Comparison of ENCODE assay signal across 12 cellular contexts in genomic region chr3:170220871-170221270, GRCh38. TPM values are rescaled to one million over a fixed set of nuclear protein-coding genes. Genes with fewer than 3 reads are reported as not detected.
DNase-seq lines count a peak whose midpoint lies in the region; ATAC-seq, FAIRE-seq and TF ChIP-seq lines count a peak whose summit lies in the region.
"Had no signal": no experiment of that assay in that cellular context is flagged by ENCODE, and none has a peak within 500 bp of the region (broad histone marks: within the 10 kb centered on the region; RNA-seq: fewer than 3 reads in every experiment).

No MANE protein-coding gene starts in this region.

- TF ChIP-seq CTCF in fibroblast of mammary gland (conservative IDR thresholded peaks at IDR 0.05; ENCODE audit: control insufficient read depth, insufficient read depth, low read depth, low read length) (no peak), progenitor cell of endocrine pancreas (IDR thresholded peaks at IDR 0.05; ENCODE audit: unreplicated experiment) (no peak)

- peak; percentile 3 for DNase-seq in stimulated activated CD4-positive, alpha-beta T cell treated with anti-CD3 and anti-CD28 coated beads, Interleukin-1b, Interleukin-23, amount 100 ng/mL, for 48 hours
- DNase-seq in stimulated activated CD4-positive, alpha-beta T cell treated with anti-CD3 and anti-CD28 coated beads, Interleukin-4, amount 100 ng/mL, for 1 hour: no peak
- DNase-seq in RPMI7951 (ENCODE audit: low read depth) (peak; percentile 53), fibroblast of mammary gland (ENCODE audit: low read depth) (peak; percentile 24), urothelium cell line (ENCODE audit: low spot score) (peak; percentile 3), H7 (no peak), progenitor cell of endocrine pancreas (ENCODE audit: low spot score, unreplicated experiment) (no peak)
- DNase-seq: dermis blood vessel endothelial cell, KG1, kidney, NCI-H187 treated with DMSO at 0.1 percent for 48 hours had no signal

- no peak overlapping the region for H3K4me3 ChIP-seq in fibroblast of mammary gland (ENCODE audit: control insufficient read depth, low read depth, low read length)
- no peak overlapping the region for H3K4me3 ChIP-seq in H7 (ENCODE audit: insufficient read depth, low read depth, low read length)

- FAIRE-seq in urothelium cell line (lab: Jason Lieb, UNC): no peak
- FAIRE-seq: kidney had no signal

- no peak for ATAC-seq in GM21381 (IDR thresholded peaks at IDR 0.05; ENCODE audit: unreplicated experiment)

- H3K4me1 Mint-ChIP-seq in progenitor cell of endocrine pancreas (ENCODE audit: low read depth): peaks cover 21% of the 10 kb centered on the region

- no peaks in the 10 kb centered on the region for H3K27me3 ChIP-seq in H7 (ENCODE audit: control insufficient read depth, insufficient read depth, low read length)

- H3K27me3 Mint-ChIP-seq in progenitor cell of endocrine pancreas: no peaks in the 10 kb centered on the region

- no peaks in the 10 kb centered on the region for H3K36me3 ChIP-seq in H7 (replicated peaks; ENCODE audit: control insufficient read depth, insufficient read depth, low read length)

- no peak overlapping the region for H3K27ac Mint-ChIP-seq in progenitor cell of endocrine pancreas

- no peak overlapping the region for H3K4me3 Mint-ChIP-seq in progenitor cell of endocrine pancreas (ENCODE audit: low read depth)

- H3K9me3 Mint-ChIP-seq in progenitor cell of endocrine pancreas (ENCODE audit: low read depth): peaks cover 4% of the 10 kb centered on the region

- no peaks in the 10 kb centered on the region for H3K36me3 Mint-ChIP-seq in progenitor cell of endocrine pancreas (ENCODE audit: insufficient read depth)

RNA-seq across cellular contexts. Expression of gene PRKCI, which starts 1.4 kb away (rescaled TPM):
- total RNA-seq in RPMI7951 (2014; rRNA removed; shearing (Covaris generic)): 26.9 and 36.2 TPM in 2 replicates
- 74.5 and 95.6 TPM in 2 replicates for total RNA-seq in H7 (2014; rRNA removed; shearing (Covaris generic))
- 61.4 and 67.6 TPM in 2 replicates for total RNA-seq in progenitor cell of endocrine pancreas

RNA-seq across cellular contexts. Expression of gene PHC3, which starts 39.3 kb away (rescaled TPM):
- 19.2 and 43.9 TPM in 2 replicates for total RNA-seq in RPMI7951 (2014; rRNA removed; shearing (Covaris generic))
- 8.2 and 10.2 TPM in 2 replicates for total RNA-seq in H7 (2014; rRNA removed; shearing (Covaris generic))
- 57.5 and 71.8 TPM in 2 replicates for total RNA-seq in progenitor cell of endocrine pancreas

Comparison
In these comparisons a context has a peak if more than half of its experiments do, and no peak if none do; other contexts are left out.
1. DNase-seq: peak in stimulated activated CD4-positive, alpha-beta T cell treated with anti-CD3 and anti-CD28 coated beads, Interleukin-1b, Interleukin-23, amount 100 ng/mL, for 48 hours (single experiment), RPMI7951 (single experiment), fibroblast of mammary gland (single experiment) and urothelium cell line (single experiment); none in stimulated activated CD4-positive, alpha-beta T cell treated with anti-CD3 and anti-CD28 coated beads, Interleukin-4, amount 100 ng/mL, for 1 hour (single experiment), H7 (single experiment) and progenitor cell of endocrine pancreas (single experiment).